Comparison of ENCODE assay signal across 8 cellular contexts in the genomic region with DNA sequence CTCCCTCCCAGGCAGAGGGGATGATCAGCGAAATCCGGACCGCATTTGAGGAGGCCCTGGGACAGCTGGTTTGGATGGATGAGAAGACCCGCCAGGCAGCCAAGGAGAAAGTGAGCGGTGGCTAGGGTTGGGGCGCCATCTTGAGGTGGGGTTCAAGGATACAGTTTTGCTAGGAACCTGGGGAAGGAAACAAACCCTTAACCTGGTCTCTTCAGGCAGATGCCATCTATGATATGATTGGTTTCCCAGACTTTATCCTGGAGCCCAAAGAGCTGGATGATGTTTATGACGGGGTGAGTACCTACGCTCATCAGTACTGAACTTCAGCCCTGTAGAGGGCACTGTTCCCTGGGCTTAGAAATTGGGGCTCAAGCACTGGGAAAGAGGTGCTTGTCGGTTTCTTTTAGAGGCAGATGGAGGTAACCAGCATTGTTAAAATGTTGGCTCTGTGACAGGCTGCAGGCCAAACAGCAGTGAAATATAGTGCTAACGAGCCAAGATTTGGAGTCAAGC. TPM values are rescaled to one million over a fixed set of nuclear protein-coding genes. Genes with fewer than 3 reads are reported as not detected.
DNase-seq lines count a peak whose midpoint lies in the region; ATAC-seq and TF ChIP-seq lines count a peak whose summit lies in the region.

No MANE protein-coding gene starts in this region.

- no peaks in the 10 kb centered on the region for H3F3A ChIP-seq in MM.1S (ENCODE audit: insufficient read depth, low read length)

- no peaks in the 10 kb centered on the region for H3K9me3 ChIP-seq in MM.1S (replicated peaks; ENCODE audit: insufficient read depth, low read length)

- no peak overlapping the region for H3K9ac ChIP-seq in MM.1S (ENCODE audit: low read length)

- H3K4me1 ChIP-seq in MM.1S (ENCODE audit: low read length), result no peaks in the 10 kb centered on the region

- no peaks in the 10 kb centered on the region for H4K20me1 ChIP-seq in MM.1S (ENCODE audit: insufficient read depth, low read length)

- H3K9me2 ChIP-seq in MM.1S (replicated peaks; ENCODE audit: insufficient read depth, low read length), result no peaks in the 10 kb centered on the region

- H3K4me3 ChIP-seq in MM.1S (ENCODE audit: low read length), result no peak overlapping the region

- no peak overlapping the region for H3K27ac ChIP-seq in MM.1S (ENCODE audit: low read length)

- H3K36me3 ChIP-seq in MM.1S (replicated peaks; ENCODE audit: insufficient read depth, low read length), result no peaks in the 10 kb centered on the region

- no peak overlapping the region for H3K4me2 ChIP-seq in MM.1S (ENCODE audit: low read depth, low read length)

- H3K79me2 ChIP-seq in MM.1S (ENCODE audit: low read length), result no peaks in the 10 kb centered on the region

- ATAC-seq in GM18498 (IDR thresholded peaks at IDR 0.05; ENCODE audit: unreplicated experiment), result no peak

- peak overlapping the region; percentile 2; the same call in 1 of the 2 replicates for H2AFZ ChIP-seq in MM.1S (ENCODE audit: low read length)

- DNase-seq in ELF-1 (ENCODE audit: low read depth, low spot score) (peak; percentile 86), MM.1S (peak; percentile 65), SHP77 treated with DMSO at 0.1 percent for 48 hours (lab: John Stamatoyannopoulos, UW) (peak; percentile 48), glomerular visceral epithelial cell (ENCODE audit: extremely low spot score) (peak; percentile 60), retina (peak; percentile 51), ureter (ENCODE audit: low spot score) (no peak)
- DNase-seq in activated gamma-delta T cell treated with anti-CD3 and anti-CD28 coated beads, Interleukin-2, amount 50 U/mL, for 16 hours (ENCODE audit: low read depth), result peak; percentile 43

- peaks cover 44% of the 10 kb centered on the region for H3K27me3 ChIP-seq in MM.1S (replicated peaks; ENCODE audit: insufficient read depth, low read length)

- TF ChIP-seq CTCF in MM.1S (IDR thresholded peaks at IDR 0.05; ENCODE audit: low read length), result peak; percentile 95

RNA-seq across cellular contexts. Expression of a gene that starts 9.6 kb away (rescaled TPM):
- total RNA-seq in ureter, result 136 TPM

RNA-seq across cellular contexts. Expression of a gene that starts 13.7 kb away (rescaled TPM):
- 0.81 TPM for total RNA-seq in ureter

RNA-seq across cellular contexts. Expression of a gene that starts 24.9 kb away (rescaled TPM):
- total RNA-seq in ureter, result 351 TPM

RNA-seq across cellular contexts. Expression of a gene that starts 28.1 kb away (rescaled TPM):
- total RNA-seq in ureter, result not detected

RNA-seq across cellular contexts. Expression of a gene that starts 40.0 kb away (rescaled TPM):
- total RNA-seq in ureter, result 3.1 TPM
